8 cellular contexts compared by ENCODE assay signal in the genomic region with DNA sequence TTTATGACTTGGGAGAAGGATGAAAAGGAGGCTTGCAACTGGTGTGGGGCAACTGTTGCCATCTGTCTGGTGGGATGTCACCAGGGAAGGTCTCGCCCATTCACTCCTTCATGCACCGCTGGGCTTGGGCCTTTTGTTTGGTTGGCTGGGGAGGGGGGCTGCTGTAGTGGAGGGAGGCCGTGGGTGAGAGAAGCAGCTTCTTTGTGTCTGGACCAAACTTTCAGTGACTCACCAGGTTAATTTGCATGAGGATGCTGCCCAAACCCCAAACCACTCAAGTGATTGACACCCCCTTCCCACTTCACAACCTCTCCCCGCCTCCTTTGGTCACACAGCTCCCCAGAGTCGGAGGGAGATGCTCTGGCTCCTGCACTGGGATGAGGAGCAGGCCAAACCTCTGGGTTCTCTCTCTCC. TPM values are rescaled to one million over a fixed set of nuclear protein-coding genes. Genes with fewer than 3 reads are reported as not detected.
DNase-seq lines count a peak whose midpoint lies in the region; ATAC-seq, FAIRE-seq and TF ChIP-seq lines count a peak whose summit lies in the region.

No MANE protein-coding gene starts in this region.

- peak overlapping the region; percentile 47 for H3K27ac Mint-ChIP-seq in activated CD4-positive, alpha-beta memory T cell treated with anti-CD3 and anti-CD28 coated beads, Interleukin-2, amount 10 ng/mL, durations not matched to agents 7 days and 5 days
- peak overlapping the region; percentile 93 for H3K27ac Mint-ChIP-seq in stimulated activated naive B cell treated with anti-CD40 and anti-IgM and Interleukin-4, amounts not matched to agents 10 μg/mL and 1 μg/mL and 100 μg/mL, for 72 hours
- no peak overlapping the region for H3K27ac Mint-ChIP-seq in HFFc6

- no peak for TF ChIP-seq CTCF in HFFc6 (IDR thresholded peaks at IDR 0.05)

- POLR2A ChIA-PET in activated CD4-positive, alpha-beta memory T cell treated with anti-CD3 and anti-CD28 coated beads, Interleukin-2, amount 10 ng/mL, durations not matched to agents 7 days and 5 days (lab: Charles Lee): interaction anchor here (1.2 to 10.2 kb wide), 7 partner anchors 11 to 301 kb away, joined by 4 to 433 read pairs (median 53); a partner anchor contains a TSS

- H3K36me3 Mint-ChIP-seq in activated CD4-positive, alpha-beta memory T cell treated with anti-CD3 and anti-CD28 coated beads, Interleukin-2, amount 10 ng/mL, durations not matched to agents 7 days and 5 days (ENCODE audit: low read depth): no peaks in the 10 kb centered on the region
- H3K36me3 Mint-ChIP-seq in stimulated activated naive B cell treated with anti-CD40 and anti-IgM and Interleukin-4, amounts not matched to agents 10 μg/mL and 1 μg/mL and 100 μg/mL, for 72 hours: no peaks in the 10 kb centered on the region
- no peaks in the 10 kb centered on the region for H3K36me3 Mint-ChIP-seq in HFFc6 (ENCODE audit: low read depth)

- CTCF ChIA-PET in activated CD4-positive, alpha-beta memory T cell treated with anti-CD3 and anti-CD28 coated beads, Interleukin-2, amount 10 ng/mL, durations not matched to agents 7 days and 5 days (lab: Charles Lee): interaction anchor here (0.6 to 12.4 kb wide), 14 partner anchors 11 to 162 kb away, joined by 3 to 238 read pairs (median 5); a partner anchor contains a TSS

- DNase-seq in Daoy (ENCODE audit: low read depth) (peak; percentile 53), NCI-H1694 (lab: John Stamatoyannopoulos, UW) (peak; percentile 57), germinal center (ENCODE audit: low spot score) (peak; percentile 80), H54 (ENCODE audit: insufficient read length, low spot score) (no peak), HFFc6 (no peak)
- peak; percentile 77 for DNase-seq in activated CD4-positive, alpha-beta memory T cell treated with anti-CD3 and anti-CD28 coated beads, Interleukin-2, amount 10 ng/mL, durations not matched to agents 7 days and 5 days
- DNase-seq in stimulated activated naive B cell treated with anti-CD40 and anti-IgM and Interleukin-4, amounts not matched to agents 10 μg/mL and 1 μg/mL and 100 μg/mL, for 72 hours: peak; percentile 68

- peaks cover 86% of the 10 kb centered on the region for H3K4me1 Mint-ChIP-seq in activated CD4-positive, alpha-beta memory T cell treated with anti-CD3 and anti-CD28 coated beads, Interleukin-2, amount 10 ng/mL, durations not matched to agents 7 days and 5 days
- peaks cover 76 to 85% of the 10 kb centered on the region in 2 donors for H3K4me1 Mint-ChIP-seq in stimulated activated naive B cell treated with anti-CD40 and anti-IgM and Interleukin-4, amounts not matched to agents 10 μg/mL and 1 μg/mL and 100 μg/mL, for 72 hours
- peaks cover 17% of the 10 kb centered on the region for H3K4me1 Mint-ChIP-seq in HFFc6 (ENCODE audit: low read depth)

- ATAC-seq in GM21619 (IDR thresholded peaks at IDR 0.05; ENCODE audit: unreplicated experiment): peak; percentile 28
- peak; percentile 37 to 46 for ATAC-seq in stimulated activated naive B cell treated with anti-CD40 and anti-IgM and Interleukin-4, amounts not matched to agents 10 μg/mL and 1 μg/mL and 100 μg/mL, for 72 hours (replicated peaks)

- no peaks in the 10 kb centered on the region for H3K9me3 Mint-ChIP-seq in activated CD4-positive, alpha-beta memory T cell treated with anti-CD3 and anti-CD28 coated beads, Interleukin-2, amount 10 ng/mL, durations not matched to agents 7 days and 5 days
- H3K9me3 Mint-ChIP-seq in stimulated activated naive B cell treated with anti-CD40 and anti-IgM and Interleukin-4, amounts not matched to agents 10 μg/mL and 1 μg/mL and 100 μg/mL, for 72 hours: no peaks in the 10 kb centered on the region
- no peaks in the 10 kb centered on the region for H3K9me3 Mint-ChIP-seq in HFFc6

- FAIRE-seq in H54 (lab: Jason Lieb, UNC): no peak

- no peak for TF ChIP-seq POLR2A in H54 (IDR thresholded peaks at IDR 0.05; ENCODE audit: low read depth, low read length)

- peak overlapping the region; percentile 33 for H3K4me3 Mint-ChIP-seq in activated CD4-positive, alpha-beta memory T cell treated with anti-CD3 and anti-CD28 coated beads, Interleukin-2, amount 10 ng/mL, durations not matched to agents 7 days and 5 days
- H3K4me3 Mint-ChIP-seq in stimulated activated naive B cell treated with anti-CD40 and anti-IgM and Interleukin-4, amounts not matched to agents 10 μg/mL and 1 μg/mL and 100 μg/mL, for 72 hours: peak overlapping the region; percentile 78 to 87
- no peak overlapping the region for H3K4me3 Mint-ChIP-seq in HFFc6

- H3K27me3 Mint-ChIP-seq in activated CD4-positive, alpha-beta memory T cell treated with anti-CD3 and anti-CD28 coated beads, Interleukin-2, amount 10 ng/mL, durations not matched to agents 7 days and 5 days: no peaks in the 10 kb centered on the region
- no peaks in the 10 kb centered on the region for H3K27me3 Mint-ChIP-seq in stimulated activated naive B cell treated with anti-CD40 and anti-IgM and Interleukin-4, amounts not matched to agents 10 μg/mL and 1 μg/mL and 100 μg/mL, for 72 hours
- H3K27me3 Mint-ChIP-seq in HFFc6 (ENCODE audit: insufficient read depth): peaks cover 46% of the 10 kb centered on the region

RNA-seq across cellular contexts. Expression of a gene that starts 19.7 kb away (rescaled TPM):
- total RNA-seq in Daoy (2014; rRNA removed; shearing (Covaris generic)): 2.2 and 2.6 TPM in 2 replicates
- 100 to 1,000 TPM; 116 TPM for total RNA-seq in activated CD4-positive, alpha-beta memory T cell treated with anti-CD3 and anti-CD28 coated beads, Interleukin-2, amount 10 ng/mL, durations not matched to agents 7 days and 5 days
- 10 to 100 TPM; 12.7 to 18.5 (median 13.7) TPM for total RNA-seq in HFFc6 (2021; fragmentation: NEBNext Ultra II Directional; extraction: Animal tissue kit (Norgen Biotek cat#: 25700))

RNA-seq across cellular contexts. Expression of a gene that starts 25.9 kb away (rescaled TPM):
- total RNA-seq in Daoy (2014; rRNA removed; shearing (Covaris generic)): 0.03 and 0.69 TPM in 2 replicates
- under 1 TPM; 0.23 to 0.45 TPM for total RNA-seq in activated CD4-positive, alpha-beta memory T cell treated with anti-CD3 and anti-CD28 coated beads, Interleukin-2, amount 10 ng/mL, durations not matched to agents 7 days and 5 days
- under 1 TPM; 0.19 to 0.66 (median 0.34) TPM for total RNA-seq in HFFc6 (2021; fragmentation: NEBNext Ultra II Directional; extraction: Animal tissue kit (Norgen Biotek cat#: 25700))

Comparison
In these comparisons a context has a peak if more than half of its experiments do, and no peak if none do; other contexts are left out.
1. DNase-seq: peak in Daoy (single experiment), NCI-H1694 (single experiment), activated CD4-positive, alpha-beta memory T cell treated with anti-CD3 and anti-CD28 coated beads, Interleukin-2, amount 10 ng/mL, durations not matched to agents 7 days and 5 days (single experiment), germinal center (single experiment) and stimulated activated naive B cell treated with anti-CD40 and anti-IgM and Interleukin-4, amounts not matched to agents 10 μg/mL and 1 μg/mL and 100 μg/mL, for 72 hours (single experiment); none in H54 (single experiment) and HFFc6 (single experiment).
2. RNA of a gene that starts 19.7 kb away (total RNA-seq): 116 TPM in activated CD4-positive, alpha-beta memory T cell treated with anti-CD3 and anti-CD28 coated beads, Interleukin-2, amount 10 ng/mL, durations not matched to agents 7 days and 5 days; 12.7 to 18.5 TPM in HFFc6 and 2.2 to 2.6 TPM in Daoy; every median in the first group is over 4 times any median in the second.